Comparison of ENCODE assay signal across 8 cellular contexts in the genomic region with DNA sequence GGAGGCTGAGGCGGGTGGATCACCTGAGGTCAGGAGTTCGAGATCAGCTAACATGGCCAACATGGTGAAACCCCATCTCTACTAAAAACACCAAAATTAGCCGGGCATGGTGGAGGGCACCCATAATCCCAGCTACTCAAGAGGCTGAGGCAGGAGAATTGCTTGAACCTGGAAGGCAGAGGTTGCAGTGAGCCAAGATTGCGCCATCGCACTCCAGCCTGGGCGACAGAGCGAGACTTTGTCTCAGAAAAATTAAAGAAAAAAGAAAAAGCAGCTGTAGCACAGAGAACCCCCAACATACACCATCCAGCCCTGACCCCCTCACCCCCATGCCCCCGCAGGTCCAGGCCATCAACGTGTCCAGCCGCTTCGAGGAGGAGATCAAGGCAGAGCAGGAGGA. TPM values are rescaled to one million over a fixed set of nuclear protein-coding genes. Genes with fewer than 3 reads are reported as not detected.
"Had no signal": no experiment of that assay in that cellular context is flagged by ENCODE, and none has a peak within 500 bp of the region (broad histone marks: within the 10 kb centered on the region; RNA-seq: fewer than 3 reads in every experiment).

No MANE protein-coding gene starts in this region.

RNA-seq across cellular contexts. Expression of a gene that starts 10.0 kb away (rescaled TPM):
- total RNA-seq: NCI-H460, PC-9 had no signal

RNA-seq across cellular contexts. Expression of a gene that starts 28.3 kb away (rescaled TPM):
- total RNA-seq: activated CD4-positive, alpha-beta memory T cell treated with anti-CD3 and anti-CD28 coated beads for 36 hours; activated CD4-positive, alpha-beta T cell treated with anti-CD3 and anti-CD28 coated beads, Interleukin-2, amount 10 ng/mL, durations not matched to agents 7 days and 5 days; activated naive CD8-positive, alpha-beta T cell treated with anti-CD3 and anti-CD28 coated beads for 36 hours; activated T-helper 2 cell treated with anti-CD3 and anti-CD28 coated beads, Interferon-gamma antibody, Interleukin-2, Interleukin-4, amounts not matched to agents 10 μg/mL and 5 μg/mL and 100 μg/mL, durations not matched to agents 14 hours and 24 hours and 36 hours; breast epithelium; NCI-H460; PC-9; T-helper 2 cell treated with Interferon-gamma antibody and Interleukin-4, amounts not matched to agents 100 ng/mL and 5 ng/mL, for 36 hours had no signal

RNA-seq across cellular contexts. Expression of a gene that starts 47.7 kb away (rescaled TPM):
- total RNA-seq: activated CD4-positive, alpha-beta memory T cell treated with anti-CD3 and anti-CD28 coated beads for 36 hours; activated CD4-positive, alpha-beta T cell treated with anti-CD3 and anti-CD28 coated beads, Interleukin-2, amount 10 ng/mL, durations not matched to agents 7 days and 5 days; activated naive CD8-positive, alpha-beta T cell treated with anti-CD3 and anti-CD28 coated beads for 36 hours; activated T-helper 2 cell treated with anti-CD3 and anti-CD28 coated beads, Interferon-gamma antibody, Interleukin-2, Interleukin-4, amounts not matched to agents 10 μg/mL and 5 μg/mL and 100 μg/mL, durations not matched to agents 14 hours and 24 hours and 36 hours; breast epithelium; NCI-H460; PC-9; T-helper 2 cell treated with Interferon-gamma antibody and Interleukin-4, amounts not matched to agents 100 ng/mL and 5 ng/mL, for 36 hours had no signal
